9 cellular contexts compared by ENCODE assay signal in the genomic region with DNA sequence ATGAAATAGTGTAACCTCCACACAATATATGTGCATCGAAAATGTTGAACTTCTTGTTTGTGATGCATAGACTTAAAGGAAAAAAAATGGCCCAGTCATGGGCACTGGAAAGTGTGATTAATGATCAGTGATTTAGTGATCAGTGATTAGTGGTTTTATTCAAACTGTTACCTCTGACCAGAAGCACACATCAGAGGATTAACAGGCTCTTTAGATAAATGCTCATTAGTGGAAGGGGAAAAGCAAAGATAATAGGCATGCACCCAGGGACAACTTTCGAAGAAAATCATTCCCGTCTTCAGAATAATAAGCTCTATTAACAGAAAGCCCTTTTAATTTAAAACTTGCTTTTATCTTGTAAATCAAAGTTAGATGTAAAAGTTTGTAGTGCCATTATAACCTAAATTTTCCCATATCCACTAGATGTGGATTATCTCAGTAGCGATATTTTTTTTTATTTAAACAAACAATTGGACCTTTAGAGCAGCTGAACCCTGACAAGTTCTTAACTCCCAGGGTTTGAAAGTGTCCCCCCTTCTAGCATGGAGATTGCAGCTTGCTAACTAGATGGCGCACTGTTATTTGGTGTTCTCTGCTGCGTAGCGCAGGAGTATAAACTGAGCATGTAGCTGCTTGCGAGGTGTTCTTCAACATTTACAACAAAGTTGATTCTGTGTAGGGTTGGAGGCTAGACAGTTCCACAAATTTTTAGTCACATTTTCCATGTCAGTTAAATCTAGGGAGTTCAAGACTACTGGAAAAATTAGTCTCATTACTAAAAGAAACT. TPM values are rescaled to one million over a fixed set of nuclear protein-coding genes. Genes with fewer than 3 reads are reported as not detected.
DNase-seq lines count a peak whose midpoint lies in the region; ATAC-seq, FAIRE-seq and TF ChIP-seq lines count a peak whose summit lies in the region.
"Had no signal": no experiment of that assay in that cellular context is flagged by ENCODE, and none has a peak within 500 bp of the region (broad histone marks: within the 10 kb centered on the region; RNA-seq: fewer than 3 reads in every experiment).

A gene with protein sequence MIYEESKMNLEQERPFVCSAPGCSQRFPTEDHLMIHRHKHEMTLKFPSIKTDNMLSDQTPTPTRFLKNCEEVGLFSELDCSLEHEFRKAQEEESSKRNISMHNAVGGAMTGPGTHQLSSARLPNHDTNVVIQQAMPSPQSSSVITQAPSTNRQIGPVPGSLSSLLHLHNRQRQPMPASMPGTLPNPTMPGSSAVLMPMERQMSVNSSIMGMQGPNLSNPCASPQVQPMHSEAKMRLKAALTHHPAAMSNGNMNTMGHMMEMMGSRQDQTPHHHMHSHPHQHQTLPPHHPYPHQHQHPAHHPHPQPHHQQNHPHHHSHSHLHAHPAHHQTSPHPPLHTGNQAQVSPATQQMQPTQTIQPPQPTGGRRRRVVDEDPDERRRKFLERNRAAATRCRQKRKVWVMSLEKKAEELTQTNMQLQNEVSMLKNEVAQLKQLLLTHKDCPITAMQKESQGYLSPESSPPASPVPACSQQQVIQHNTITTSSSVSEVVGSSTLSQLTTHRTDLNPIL (plus strand): TSS at position 643 of the 787 bp plus-strand sequence. CDS start 397 bp downstream, outside the sequence.

- H3K9ac ChIP-seq in H1 (replicated peaks in 1 of 4; ENCODE audit: extremely low read depth in 1 of 4, low read depth in 3 of 4, low read length in 3 of 4) = no peak within 1 kb of the TSS
- H3K9ac ChIP-seq in neural progenitor cell = no peak within 1 kb of the TSS

- H2BK15ac ChIP-seq in H1 (ENCODE audit: low read length) = no peak within 1 kb of the TSS

- no peak within 1 kb of the TSS for H3K27ac Mint-ChIP-seq in CD14-positive monocyte
- no peak within 1 kb of the TSS for H3K27ac Mint-ChIP-seq in neural progenitor cell

- no peak for TF ChIP-seq CTCF in CD14-positive monocyte (IDR thresholded peaks at IDR 0.05)
- TF ChIP-seq CTCF in LNCaP clone FGC (IDR thresholded peaks at IDR 0.05; ENCODE audit: control insufficient read depth, extremely low read depth, insufficient read depth) = peak; percentile 66
- peak in 2 of 3 experiments; percentile 41 to 61; a peak in 2 of 4 replicates for TF ChIP-seq CTCF in H1 (IDR thresholded peaks at IDR 0.05; ENCODE audit: control extremely low read depth in 1 of 3, insufficient read depth in 1 of 3, low read depth in 1 of 3, low read length in 3 of 3)
- peak; percentile 56 for TF ChIP-seq CTCF in neural progenitor cell (IDR thresholded peaks at IDR 0.05)

- peaks cover 0 to 25% (median 12%) of the 10 kb centered on the region in 7 donors for H3K9me3 Mint-ChIP-seq in CD14-positive monocyte
- H3K9me3 Mint-ChIP-seq in neural progenitor cell = no peaks in the 10 kb centered on the region

- peaks cover 47% of the 10 kb centered on the region for H3F3A ChIP-seq in neural progenitor cell (ENCODE audit: low read depth)

- no peak within 1 kb of the TSS for H4K91ac ChIP-seq in H1 (replicated peaks; ENCODE audit: insufficient read length, low read length)

- TF ChIP-seq EP300 in H1 (IDR thresholded peaks at IDR 0.05; ENCODE audit: borderline replicate concordance in 1 of 2, low read depth in 2 of 2, low read length in 2 of 2) = no peak

- H2AK5ac ChIP-seq in H1 (ENCODE audit: low read depth, low read length) = no peak within 1 kb of the TSS

- H3K4me2 ChIP-seq in H1 (ENCODE audit: insufficient read depth in 1 of 2, low read depth in 2 of 2, low read length in 2 of 2) = peak within 1 kb of the TSS; percentile 12 to 94; a peak in 2 of 4 replicates
- H3K4me2 ChIP-seq in neural progenitor cell = peak within 1 kb of the TSS; percentile 98

- no peak within 1 kb of the TSS for H2BK12ac ChIP-seq in H1 (ENCODE audit: low read depth, low read length)

- H3K27ac ChIP-seq in H1 (ENCODE audit: low read depth, low read length) (no peak within 1 kb of the TSS), neural progenitor cell (no peak within 1 kb of the TSS)

- H3K23me2 ChIP-seq in H1 (ENCODE audit: low read depth, low read length) = peaks cover 26% of the 10 kb centered on the region

- H3K27me3 ChIP-seq in H1 (replicated peaks in 1 of 4; ENCODE audit: control insufficient read depth in 3 of 4, extremely low read depth in 1 of 4, insufficient read depth in 3 of 4, low read length in 3 of 4) (peaks cover 19 to 52% (median 42%) of the 10 kb centered on the region in 4 experiments), neural progenitor cell (peaks cover 78% of the 10 kb centered on the region)

- H2AFZ ChIP-seq in H1 (ENCODE audit: low read length) (no peak within 1 kb of the TSS), neural progenitor cell (replicated peaks) (no peak within 1 kb of the TSS)

- H4K8ac ChIP-seq in H1 (ENCODE audit: extremely low read depth, insufficient read depth, low read length) = no peak within 1 kb of the TSS

- no peak within 1 kb of the TSS for H3K23ac ChIP-seq in H1 (ENCODE audit: insufficient read length)

- no peak for TF ChIP-seq POLR2A in H1 (IDR thresholded peaks at IDR 0.05; ENCODE audit: control extremely low read depth in 1 of 2, low read depth in 2 of 2, low read length in 2 of 2)
- TF ChIP-seq POLR2A in GM18505 (IDR thresholded peaks at IDR 0.05; ENCODE audit: borderline replicate concordance, extremely low read depth, insufficient read depth, insufficient read length) = no peak

- H3K4me1 Mint-ChIP-seq in CD14-positive monocyte (peaks cover 38% of the 10 kb centered on the region), neural progenitor cell (peaks cover 28% of the 10 kb centered on the region)

- H2BK5ac ChIP-seq in H1 (ENCODE audit: low read depth, low read length) = no peak within 1 kb of the TSS

- H2BK20ac ChIP-seq in H1 (ENCODE audit: low read length) = no peak within 1 kb of the TSS

- CTCF ChIA-PET in H1 (lab: Charles Lee; ENCODE audit: partially characterized antibody) = interaction anchor here (0.6 to 2.1 kb wide), 18 partner anchors 9 to 221 kb away, joined by 3 to 10 read pairs (median 4); no protein-coding TSS in a partner anchor

- H3K36me3 ChIP-seq in H1 (ENCODE audit: control insufficient read depth in 2 of 4, insufficient read depth in 4 of 4, low read length in 3 of 4) (no peaks in the 10 kb centered on the region), neural progenitor cell (no peaks in the 10 kb centered on the region)

- H3K27me3 Mint-ChIP-seq in CD14-positive monocyte (ENCODE audit: low read depth in 3 of 3) = peaks cover 75 to 92% (median 78%) of the 10 kb centered on the region in 3 donors
- peaks cover 11% of the 10 kb centered on the region for H3K27me3 Mint-ChIP-seq in neural progenitor cell (ENCODE audit: insufficient read depth, low read depth)

- H3K79me1 ChIP-seq in H1 (ENCODE audit: low read depth, low read length) = no peaks in the 10 kb centered on the region

- H3K36me3 Mint-ChIP-seq in CD14-positive monocyte = peaks cover 3 to 13% of the 10 kb centered on the region in 2 donors
- H3K36me3 Mint-ChIP-seq in neural progenitor cell = no peaks in the 10 kb centered on the region

- no peaks in the 10 kb centered on the region for H3K9me3 ChIP-seq in H1 (ENCODE audit: insufficient read depth in 2 of 2, low read depth in 1 of 2, low read length in 1 of 2)
- no peaks in the 10 kb centered on the region for H3K9me3 ChIP-seq in neural progenitor cell (ENCODE audit: low read depth)

- H3K4ac ChIP-seq in H1 (replicated peaks; ENCODE audit: insufficient read length, low read depth, low read length) = no peak within 1 kb of the TSS

- 33% methylated on average over 8 of the region's 8 CpGs; no CpG with 5 or more reads in 1 of the 2 experiments for whole genome bisulfite sequencing in H1 (ENCODE audit: extremely low coverage in 1 of 2, insufficient coverage in 1 of 2, insufficient read length in 1 of 2, insufficient replicate concordance in 2 of 2, low coverage in 1 of 2, low lambda C conversion rate in 2 of 2, missing lambda C conversion rate in 1 of 2), 2 experiments

- POLR2A ChIA-PET in H1 (lab: Charles Lee; ENCODE audit: partially characterized antibody) = interaction anchor here (1.0 kb wide), 1 partner anchor 18 kb away, joined by 3 read pairs; no protein-coding TSS in a partner anchor

- ATAC-seq in GM18505 (IDR thresholded peaks at IDR 0.05; ENCODE audit: unreplicated experiment) = no peak
- no peak for ATAC-seq in HG03097 (IDR thresholded peaks at IDR 0.05; ENCODE audit: low FRiP score, unreplicated experiment)

- peak; percentile 58 to 68 for TF ChIP-seq RAD21 in H1 (IDR thresholded peaks at IDR 0.05 in 1 of 2, conservative IDR thresholded peaks at IDR 0.05 in 1 of 2; ENCODE audit: low read depth in 2 of 2, low read length in 2 of 2)

- H3K56ac ChIP-seq in H1 (replicated peaks; ENCODE audit: insufficient read length, low read depth, low read length) = no peak within 1 kb of the TSS

- H3K4me3 ChIP-seq in LNCaP clone FGC (ENCODE audit: low read depth, low read length) (no peak within 1 kb of the TSS), H1 (ENCODE audit: extremely low read depth in 1 of 4, insufficient read depth in 2 of 4, low read depth in 3 of 4, low read length in 4 of 4) (no peak within 1 kb of the TSS), neural progenitor cell (peak within 1 kb of the TSS; percentile 67)

- H2BK120ac ChIP-seq in H1 (replicated peaks; ENCODE audit: low read depth, low read length) = no peak within 1 kb of the TSS

- no peak within 1 kb of the TSS for H4K5ac ChIP-seq in H1 (ENCODE audit: insufficient read length, low read depth, low read length)

- H3K4me1 ChIP-seq in H1 (replicated peaks in 1 of 4; ENCODE audit: control insufficient read depth in 3 of 4, insufficient read depth in 4 of 4, low read length in 3 of 4) (peaks cover 0 to 11% (median 3%) of the 10 kb centered on the region in 4 experiments; a peak in 3 of 7 replicates), neural progenitor cell (peaks cover 27% of the 10 kb centered on the region)

- peak within 1 kb of the TSS in 1 of 2 donors; percentile 88 for H3K4me3 Mint-ChIP-seq in CD14-positive monocyte
- peak within 1 kb of the TSS; percentile 90 for H3K4me3 Mint-ChIP-seq in neural progenitor cell

- peak; percentile 62 for FAIRE-seq in H1 (lab: Jason Lieb, UNC)

- intact Hi-C loops in CD14-positive monocyte (cut with micrococcal nuclease) = no loop called here

- H3K14ac ChIP-seq in H1 (ENCODE audit: insufficient read length) = no peak within 1 kb of the TSS

- H4K20me1 ChIP-seq in H1 (replicated peaks in 1 of 2; ENCODE audit: control insufficient read depth in 1 of 2, insufficient read depth in 2 of 2, low read length in 2 of 2) (peaks cover 3% of the 10 kb centered on the region in 2 experiments), neural progenitor cell (ENCODE audit: low read depth) (no peaks in the 10 kb centered on the region)

- H3K18ac ChIP-seq in H1 (ENCODE audit: extremely low read depth, low read length) = no peak within 1 kb of the TSS

- H3K79me2 ChIP-seq in H1 (ENCODE audit: control insufficient read depth in 1 of 2, insufficient read depth in 2 of 2, low read length in 2 of 2) (no peaks in the 10 kb centered on the region), neural progenitor cell (ENCODE audit: low read depth) (no peaks in the 10 kb centered on the region)

- no peak for DNase-seq in CD14-positive monocyte (ENCODE audit: low spot score)
- no peak for DNase-seq in LNCaP clone FGC (ENCODE audit: low read depth)
- DNase-seq in H1 (ENCODE audit: low read depth in 1 of 2, low spot score in 2 of 2) = no peak
- peak; percentile 72 for DNase-seq in neural progenitor cell (ENCODE audit: low spot score)
- no peak for DNase-seq in cerebellar nuclear complex (lab: John Stamatoyannopoulos, UW)
- DNase-seq in NK-92 treated with Interleukin-12 subunit alpha and Interleukin-12 subunit beta, amount 100 ng/mL, for 24 hours (lab: John Stamatoyannopoulos, UW) = no peak
- DNase-seq: NCI-H2171 had no signal

RNA-seq across cellular contexts. Expression of the gene that starts here (rescaled TPM):
- polyA plus RNA-seq in CD14-positive monocyte = 10 to 100 TPM; 25.1 to 44.2 TPM
- total RNA-seq in H1 (2021; fragmentation: NEBNext Ultra II Directional; extraction: Animal tissue kit (Norgen Biotek cat#: 25700)) = 2.6 and 2.7 TPM in 2 replicates
- 2.4 and 4.4 TPM in 2 replicates for polyA plus RNA-seq in H1 (2011; rRNA removed)
- 2.0 TPM for polyA plus RNA-seq in H1 (2011; cell fraction: cytosol; rRNA removed)
- 4.6 TPM for polyA plus RNA-seq in H1 (2011; cell fraction: nucleus; rRNA removed)
- 0.23 to 1.2 TPM (median 1.0 TPM) in 4 replicates for polyA plus RNA-seq in H1 (2012, experiment 1 of 2)
- polyA plus RNA-seq in H1 (2012, experiment 2 of 2) = 0.29 TPM
- polyA plus RNA-seq in H1 (2013, experiment 1 of 2) = 3.0 TPM
- 2.4 TPM for polyA plus RNA-seq in H1 (2013, experiment 2 of 2)
- 2.3 and 3.2 TPM in 2 replicates for polyA minus RNA-seq in H1 (2011; rRNA and poly(A)+ RNA removed)
- 1.5 TPM for polyA minus RNA-seq in H1 (2011; cell fraction: cytosol; rRNA and poly(A)+ RNA removed)
- polyA minus RNA-seq in H1 (2011; cell fraction: nucleus; rRNA and poly(A)+ RNA removed) = 12.9 TPM
- total RNA-seq in neural progenitor cell (ENCODE audit: low replicate concordance) = 1.2 and 2.8 TPM in 2 replicates

Comparison
In these comparisons a context has a peak if more than half of its experiments do, and no peak if none do; other contexts are left out.
1. RNA of the gene that starts here (polyA plus RNA-seq): 25.1 to 44.2 TPM in CD14-positive monocyte; 0.23 to 4.6 TPM in H1; every median in the first group is over 4 times any median in the second.